Comparison of ENCODE assay signal across 19 cellular contexts in genomic region chr3:169389925-169390253, GRCh38.
DNase-seq lines count a peak whose midpoint lies in the region; ATAC-seq and TF ChIP-seq lines count a peak whose summit lies in the region.
"Had no signal": no experiment of that assay in that cellular context is flagged by ENCODE, and none has a peak within 500 bp of the region (broad histone marks: within the 10 kb centered on the region; RNA-seq: fewer than 3 reads in every experiment).

No MANE protein-coding gene starts in this region.

- H2BK120ac ChIP-seq in trophoblast cell (ENCODE audit: insufficient read depth, low read length, poor library complexity): peak overlapping the region; percentile 4

- H3K4me3 ChIP-seq in trophoblast cell (ENCODE audit: low read depth, low read length) (no peak overlapping the region), OCI-LY7 (ENCODE audit: low read depth, low read length, poor library complexity, severe bottlenecking) (no peak overlapping the region)
- H3K4me3 ChIP-seq: tibial nerve had no signal

- no peak overlapping the region for H3K4me2 ChIP-seq in trophoblast cell (ENCODE audit: low read length)
- H3K4me2 ChIP-seq in OCI-LY7 (ENCODE audit: low read length): no peak overlapping the region
- H3K4me2 ChIP-seq: SK-N-SH had no signal

- H3K18ac ChIP-seq in trophoblast cell (ENCODE audit: low read length): no peak overlapping the region

- H3K36me3 Mint-ChIP-seq in endothelial cell (ENCODE audit: low read depth, unreplicated experiment): no peaks in the 10 kb centered on the region
- H3K36me3 Mint-ChIP-seq: stimulated activated naive B cell treated with anti-CD40 and anti-IgM and Interleukin-4, amounts not matched to agents 10 μg/mL and 1 μg/mL and 100 μg/mL, for 72 hours had no signal

- H3K79me1 ChIP-seq in trophoblast cell (ENCODE audit: low read length): peaks cover 13% of the 10 kb centered on the region

- H4K8ac ChIP-seq in trophoblast cell (ENCODE audit: low read depth, low read length): no peak overlapping the region

- H3K36me3 ChIP-seq in trophoblast cell (ENCODE audit: control insufficient read depth in 1 of 2, insufficient read depth in 2 of 2, low read length in 2 of 2) (no peaks in the 10 kb centered on the region), OCI-LY7 (ENCODE audit: insufficient read depth, low read length) (no peaks in the 10 kb centered on the region)
- H3K36me3 ChIP-seq: tibial nerve had no signal

- no TSS peak for BruUV-seq in OCI-LY7 (replicated peaks; lab: Mats Ljungman, UMichigan)

- intact Hi-C loops in OCI-LY7 (cut with micrococcal nuclease; ENCODE audit: unreplicated experiment): no loop called here

- TF ChIP-seq CTCF in endothelial cell (IDR thresholded peaks at IDR 0.05; ENCODE audit: unreplicated experiment) (no peak), OCI-LY7 (conservative IDR thresholded peaks at IDR 0.05; ENCODE audit: low read length) (no peak)

- no peak overlapping the region for H2AK5ac ChIP-seq in trophoblast cell (ENCODE audit: low read length)

- H3K9me3 Mint-ChIP-seq in endothelial cell (ENCODE audit: unreplicated experiment): no peaks in the 10 kb centered on the region
- H3K9me3 Mint-ChIP-seq: central memory CD8-positive, alpha-beta T cell; stimulated activated naive B cell treated with anti-CD40 and anti-IgM and Interleukin-4, amounts not matched to agents 10 μg/mL and 1 μg/mL and 100 μg/mL, for 72 hours had no signal

- peak overlapping the region; percentile 32 for H3K14ac ChIP-seq in trophoblast cell (ENCODE audit: low read length)

- H3K27ac ChIP-seq in trophoblast cell (ENCODE audit: low read depth, low read length) (peak overlapping the region; percentile 77), OCI-LY7 (ENCODE audit: low read depth, low read length, poor library complexity, severe bottlenecking) (no peak overlapping the region)

- H3K79me2 ChIP-seq in trophoblast cell (ENCODE audit: control insufficient read depth, insufficient read depth, low read length, poor library complexity): no peaks in the 10 kb centered on the region
- H3K79me2 ChIP-seq in OCI-LY7 (ENCODE audit: insufficient read depth, low read depth, low read length): no peaks in the 10 kb centered on the region

- CTCF ChIA-PET in OCI-LY7 (lab: Charles Lee; ENCODE audit: unreplicated experiment): no interaction called here

- H2BK5ac ChIP-seq in trophoblast cell (ENCODE audit: low read depth, low read length, poor library complexity): peak overlapping the region; percentile 71

- H3K27ac Mint-ChIP-seq in endothelial cell (ENCODE audit: unreplicated experiment): peak overlapping the region; percentile 49
- H3K27ac Mint-ChIP-seq: stimulated activated naive B cell treated with anti-CD40 and anti-IgM and Interleukin-4, amounts not matched to agents 10 μg/mL and 1 μg/mL and 100 μg/mL, for 72 hours had no signal

- H3K4me3 Mint-ChIP-seq in endothelial cell (ENCODE audit: unreplicated experiment): no peak overlapping the region
- H3K4me3 Mint-ChIP-seq: central memory CD8-positive, alpha-beta T cell; stimulated activated naive B cell treated with anti-CD40 and anti-IgM and Interleukin-4, amounts not matched to agents 10 μg/mL and 1 μg/mL and 100 μg/mL, for 72 hours had no signal

- H2AFZ ChIP-seq in trophoblast cell (ENCODE audit: insufficient read depth, low read length, poor library complexity): no peak overlapping the region
- H2AFZ ChIP-seq in OCI-LY7 (ENCODE audit: low read length): no peak overlapping the region

- no peaks in the 10 kb centered on the region for H3K27me3 ChIP-seq in trophoblast cell (ENCODE audit: insufficient read depth, low read length)
- H3K27me3 ChIP-seq: tibial nerve had no signal

- DNase-seq in endothelial cell (ENCODE audit: low spot score) (no peak), trophoblast cell (no peak), OCI-LY7 (ENCODE audit: low spot score) (no peak)
- DNase-seq: activated CD4-positive, alpha-beta T cell treated with anti-CD3 and anti-CD28 coated beads for 4 hours; effector CD8-positive, alpha-beta T cell; H7; midbrain; NCI-H1436 treated with DMSO at 0.1 percent for 48 hours; retina; SK-N-SH; stimulated activated CD4-positive, alpha-beta T cell treated with anti-CD3 and anti-CD28 coated beads, Interleukin-15, amount 100 ng/mL, for 24 hours; stimulated activated naive B cell treated with anti-CD40 and anti-IgM and Interleukin-4, amounts not matched to agents 10 μg/mL and 1 μg/mL and 100 μg/mL, for 72 hours had no signal

- no peak overlapping the region for H3K4ac ChIP-seq in trophoblast cell (ENCODE audit: low read depth, low read length)

- H4K91ac ChIP-seq in trophoblast cell (ENCODE audit: low read depth, low read length): peak overlapping the region; percentile 83

- H3K23ac ChIP-seq in trophoblast cell (ENCODE audit: low read length): no peak overlapping the region

- H3K9ac ChIP-seq in trophoblast cell (ENCODE audit: low read length): no peak overlapping the region
- H3K9ac ChIP-seq: SK-N-SH had no signal

- H2BK12ac ChIP-seq in trophoblast cell (ENCODE audit: low read length): no peak overlapping the region

- POLR2A ChIA-PET in OCI-LY7 (lab: Charles Lee): no interaction called here

- no peaks in the 10 kb centered on the region for H3K27me3 Mint-ChIP-seq in endothelial cell (ENCODE audit: unreplicated experiment)
- H3K27me3 Mint-ChIP-seq: central memory CD8-positive, alpha-beta T cell had no signal

- H3K4me1 Mint-ChIP-seq in endothelial cell (ENCODE audit: unreplicated experiment): peaks cover 26% of the 10 kb centered on the region
- H3K4me1 Mint-ChIP-seq: central memory CD8-positive, alpha-beta T cell had no signal

- H3K9me3 ChIP-seq in trophoblast cell (ENCODE audit: insufficient read depth, low read depth, low read length): no peaks in the 10 kb centered on the region
- no peaks in the 10 kb centered on the region for H3K9me3 ChIP-seq in OCI-LY7 (ENCODE audit: low read length)
- H3K9me3 ChIP-seq: SK-N-SH, tibial nerve had no signal

- no CpG with 5 or more reads among the region's 1 CpG for WGBS in trophoblast cell (ENCODE audit: extremely low coverage, insufficient coverage, insufficient read length)

- H4K12ac ChIP-seq in trophoblast cell (ENCODE audit: low read depth, low read length): no peak overlapping the region

- H3K4me1 ChIP-seq in trophoblast cell (ENCODE audit: control insufficient read depth in 1 of 2, insufficient read depth in 2 of 2, low read length in 2 of 2) (peaks cover 4 to 7% of the 10 kb centered on the region in 2 experiments), OCI-LY7 (ENCODE audit: insufficient read depth, low read length, poor library complexity, severe bottlenecking) (no peaks in the 10 kb centered on the region)

- no peaks in the 10 kb centered on the region for H4K20me1 ChIP-seq in OCI-LY7 (ENCODE audit: insufficient read depth, low read length)

- ATAC-seq in GM18867 (IDR thresholded peaks at IDR 0.05; ENCODE audit: unreplicated experiment) (peak; percentile 18), HG02852 (IDR thresholded peaks at IDR 0.05; ENCODE audit: unreplicated experiment) (peak; percentile 11), HG03175 (IDR thresholded peaks at IDR 0.05; ENCODE audit: unreplicated experiment) (no peak), HG03196 (IDR thresholded peaks at IDR 0.05; ENCODE audit: unreplicated experiment) (no peak)
- no peak for ATAC-seq in activated CD4-positive, CD25-positive, alpha-beta regulatory T cell treated with anti-CD3 and anti-CD28 coated beads, Interleukin-2, amount 50 U/mL, for 24 hours

- no peaks in the 10 kb centered on the region for H3K9me2 ChIP-seq in OCI-LY7 (ENCODE audit: insufficient read depth, low read length)
- H3K9me2 ChIP-seq: SK-N-SH had no signal

Comparison
In these comparisons a context has a peak if more than half of its experiments do, and no peak if none do; other contexts are left out.
1. ATAC-seq: peak in GM18867 (single experiment) and HG02852 (single experiment); none in HG03175 (single experiment), activated CD4-positive, CD25-positive, alpha-beta regulatory T cell treated with anti-CD3 and anti-CD28 coated beads, Interleukin-2, amount 50 U/mL, for 24 hours (0 of 2) and HG03196 (single experiment).